Comparison of ENCODE assay signal across 8 cellular contexts in the genomic region with DNA sequence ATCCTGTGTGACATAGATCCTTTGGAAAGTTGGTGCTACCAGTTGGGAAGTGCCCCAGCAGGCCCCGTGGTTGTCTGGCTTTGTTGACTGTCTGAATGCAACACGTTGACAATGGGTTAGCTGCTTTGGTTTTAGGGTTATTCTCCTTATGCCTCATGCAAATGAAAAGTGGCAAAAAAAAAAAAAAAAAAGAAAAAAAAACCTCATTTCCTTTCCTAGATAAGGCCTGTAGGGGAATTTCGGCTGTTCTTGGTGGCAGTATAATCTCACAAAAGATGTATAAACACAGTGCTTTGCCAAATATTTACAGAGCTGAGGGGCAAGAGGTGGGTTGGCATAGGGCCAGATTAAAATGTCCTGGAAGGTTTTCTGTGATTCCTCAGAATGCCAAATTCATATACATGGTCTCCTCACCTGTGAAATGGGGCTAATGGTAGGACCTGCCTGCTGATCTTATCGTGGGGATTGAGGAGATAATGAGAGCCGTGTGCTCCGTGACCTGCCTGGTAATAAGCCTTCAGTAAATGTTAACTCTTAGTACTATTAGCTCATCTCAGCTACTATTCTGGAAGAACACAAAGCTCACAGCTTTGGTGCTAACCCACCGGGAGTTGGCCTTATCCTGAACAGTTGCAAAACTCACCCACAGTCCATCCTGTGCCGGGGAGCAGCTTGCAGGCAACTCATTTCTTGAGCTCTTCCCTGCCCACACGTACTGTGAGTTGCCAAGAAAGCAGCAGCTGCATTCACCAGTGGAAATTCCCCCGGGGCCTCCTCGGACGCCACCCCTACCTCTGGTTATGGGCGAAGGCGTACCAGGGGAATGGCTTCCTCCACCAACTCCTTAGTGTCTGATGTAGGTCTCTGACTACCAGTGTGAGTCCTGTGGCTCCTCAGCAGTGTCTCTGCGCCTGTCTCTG.
A peak's percentile ranks its signal among the peaks of the same experiment; 100 is the strongest.
DNase-seq lines count a peak whose midpoint lies in the region; ATAC-seq and TF ChIP-seq lines count a peak whose summit lies in the region.
"Had no signal": no experiment of that assay in that cellular context is flagged by ENCODE, and none has a peak within 500 bp of the region (broad histone marks: within the 10 kb centered on the region; RNA-seq: fewer than 3 reads in every experiment).

No MANE protein-coding gene starts in this region.

- intact Hi-C loops in Calu3 (cut with micrococcal nuclease; ENCODE audit: unreplicated experiment): no loop called here

- H3K4me3 Mint-ChIP-seq in endodermal cell: no peak overlapping the region
- H3K4me3 Mint-ChIP-seq in Calu3 (ENCODE audit: low read depth, unreplicated experiment): no peak overlapping the region

- peak; percentile 36 for TF ChIP-seq POLR2A in GM18951 (IDR thresholded peaks at IDR 0.05; ENCODE audit: extremely low read depth, insufficient read depth, insufficient read length)

- peak; percentile 65 for ATAC-seq in HG02763 (IDR thresholded peaks at IDR 0.05; ENCODE audit: unreplicated experiment)

- 81 to 84% methylated on average over 11 to 15 of the region's 15 CpGs for WGBS in endodermal cell (ENCODE audit: insufficient coverage in 1 of 2, insufficient read length in 1 of 2), 2 experiments

- CTCF ChIA-PET in Calu3 (lab: Charles Lee): interaction anchor here (0.7 to 1.1 kb wide), 2 partner anchors 178 to 1120 kb away, joined by 6 read pairs; no protein-coding TSS in a partner anchor

- peak overlapping the region; percentile 82 for H3K27ac Mint-ChIP-seq in endodermal cell
- no peak overlapping the region for H3K27ac Mint-ChIP-seq in Calu3 (ENCODE audit: unreplicated experiment)

- H3K27me3 ChIP-seq in SJCRH30 (no peaks in the 10 kb centered on the region), endodermal cell (ENCODE audit: control insufficient read depth, insufficient read depth, low read length, poor library complexity, severe bottlenecking) (no peaks in the 10 kb centered on the region)

- no peaks in the 10 kb centered on the region for H3K36me3 ChIP-seq in SJCRH30
- H3K36me3 ChIP-seq in endodermal cell (ENCODE audit: control insufficient read depth, insufficient read depth, low read length): no peaks in the 10 kb centered on the region

- in situ Hi-C loops in GM18951 (cut with MboI; ENCODE audit: low sequenced_read_pairs, unreplicated experiment): loop anchor here (5.0 kb wide), 1 partner anchor 44 kb away; no protein-coding TSS in a partner anchor

- H3K36me3 Mint-ChIP-seq in endodermal cell (ENCODE audit: low read depth): peaks cover 8% of the 10 kb centered on the region
- peaks cover 24% of the 10 kb centered on the region for H3K36me3 Mint-ChIP-seq in Calu3 (ENCODE audit: insufficient read depth, unreplicated experiment)

- H3K9me3 ChIP-seq in SJCRH30 (replicated peaks): no peaks in the 10 kb centered on the region
- H3K9me3 ChIP-seq in endodermal cell (ENCODE audit: control insufficient read depth, low read length): no peaks in the 10 kb centered on the region

- peak; percentile 47 for TF ChIP-seq CTCF in endodermal cell (conservative IDR thresholded peaks at IDR 0.05)
- no peak for TF ChIP-seq CTCF in Calu3 (IDR thresholded peaks at IDR 0.05; ENCODE audit: unreplicated experiment)

- H3K4me3 ChIP-seq in SJCRH30 (no peak overlapping the region), endodermal cell (ENCODE audit: low read length) (no peak overlapping the region)

- H3K4me1 ChIP-seq in SJCRH30: peaks cover 20% of the 10 kb centered on the region
- H3K4me1 ChIP-seq in endodermal cell (ENCODE audit: control insufficient read depth, insufficient read depth, low read length): peaks cover 23% of the 10 kb centered on the region
- H3K4me1 ChIP-seq: parathyroid adenoma had no signal

- no peaks in the 10 kb centered on the region for H3K9me3 Mint-ChIP-seq in endodermal cell
- H3K9me3 Mint-ChIP-seq in Calu3 (ENCODE audit: low read depth, unreplicated experiment): no peaks in the 10 kb centered on the region

- no peak overlapping the region for H3K9ac ChIP-seq in endodermal cell (ENCODE audit: extremely low read depth, low read length, poor library complexity, severe bottlenecking)
- H3K9ac ChIP-seq: parathyroid adenoma had no signal

- H3K27me3 Mint-ChIP-seq in endodermal cell (ENCODE audit: insufficient read depth) (no peaks in the 10 kb centered on the region), Calu3 (ENCODE audit: unreplicated experiment) (no peaks in the 10 kb centered on the region)

- BruUV-seq in Calu3 (replicated peaks; lab: Mats Ljungman, UMichigan): no TSS peak

- H3K4me1 Mint-ChIP-seq in endodermal cell (peaks cover 54% of the 10 kb centered on the region), Calu3 (ENCODE audit: low read depth, unreplicated experiment) (peaks cover 16% of the 10 kb centered on the region)

- H3K27ac ChIP-seq in SJCRH30: no peak overlapping the region
- H3K27ac ChIP-seq in endodermal cell (ENCODE audit: low read depth, low read length): no peak overlapping the region
- H3K27ac ChIP-seq: parathyroid adenoma had no signal

- peak; percentile 82 for DNase-seq in SJCRH30
- DNase-seq in endodermal cell: no peak
- DNase-seq in stimulated activated CD4-positive, alpha-beta T cell treated with anti-CD3 and anti-CD28 coated beads, TNF-alpha, amount 100 ng/mL, for 48 hours (ENCODE audit: low read depth in 3 of 3): peak; percentile 45 to 64 (median 47)
- no peak for DNase-seq in Calu3
- no peak for DNase-seq in islet precursor cell

Comparison
In these comparisons a context has a peak if more than half of its experiments do, and no peak if none do; other contexts are left out.
1. DNase-seq: peak in SJCRH30 (2 of 2) and stimulated activated CD4-positive, alpha-beta T cell treated with anti-CD3 and anti-CD28 coated beads, TNF-alpha, amount 100 ng/mL, for 48 hours (3 of 3); none in endodermal cell (single experiment), Calu3 (single experiment) and islet precursor cell (single experiment).